In the genomic region with DNA sequence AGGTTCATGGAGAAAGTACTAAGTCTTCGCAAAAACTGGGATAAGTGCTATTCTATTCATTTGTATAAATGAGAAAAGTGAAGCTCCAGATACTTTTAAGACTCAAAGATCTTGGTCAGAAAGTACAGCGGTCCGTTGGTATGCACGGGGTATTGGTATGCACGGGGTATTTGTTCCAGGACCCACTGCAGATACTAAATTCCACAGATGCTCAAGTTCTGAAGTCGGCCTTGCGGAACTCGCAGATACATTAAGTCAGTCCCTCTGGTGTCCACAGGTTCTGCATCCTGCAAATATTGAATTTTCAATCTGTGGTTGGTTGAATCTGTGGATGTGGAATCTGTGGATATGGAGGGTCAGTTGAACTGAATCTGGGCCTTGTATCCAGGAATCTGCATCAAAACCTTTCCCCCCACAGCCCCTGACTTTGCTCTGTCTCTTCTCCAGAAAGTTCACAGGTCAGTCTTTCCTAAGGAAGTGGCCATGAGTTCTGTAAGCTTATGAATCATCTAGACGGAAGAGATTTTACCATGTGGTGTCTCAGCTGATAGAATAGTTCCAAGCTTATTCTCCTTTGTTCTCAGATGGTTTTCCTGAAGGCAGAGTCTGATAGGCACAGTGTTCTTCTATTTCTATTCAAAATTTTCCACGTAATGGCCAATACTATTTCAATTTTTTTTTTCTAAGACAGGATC, we compare ENCODE assay signal across 22 cellular contexts.
"Had no signal": no experiment of that assay in that cellular context is flagged by ENCODE, and none has a peak within 500 bp of the region (broad histone marks: within the 10 kb centered on the region; RNA-seq: fewer than 3 reads in every experiment).

No MANE protein-coding gene starts in this region.

- H3K27me3 ChIP-seq: adrenal gland, body of pancreas, Peyer's patch, SJSA1 had no signal

- H3K9me3 ChIP-seq: adrenal gland, body of pancreas, Peyer's patch, SJSA1 had no signal

- H3K4me3 ChIP-seq: adrenal gland, body of pancreas, K562, Peyer's patch, SJSA1 had no signal

- H3K27ac ChIP-seq: adrenal gland, body of pancreas, Peyer's patch, SJSA1 had no signal

- DNase-seq: activated CD4-positive, alpha-beta T cell treated with anti-CD3 and anti-CD28 coated beads for 4 hours; activated CD8-positive, alpha-beta memory T cell treated with anti-CD3 and anti-CD28 coated beads, Interleukin-2, amount 50 U/mL, for 4 hours; activated CD8-positive, alpha-beta T cell treated with anti-CD3 and anti-CD28 coated beads for 36 hours; activated naive CD4-positive, alpha-beta T cell treated with anti-CD3 and anti-CD28 coated beads, Interleukin-2, amount 50 U/mL, for 16 hours; activated naive CD8-positive, alpha-beta T cell treated with anti-CD3 and anti-CD28 coated beads, Interleukin-2, amount 10 ng/mL, durations not matched to agents 7 days and 5 days; adrenal gland; anterior cingulate cortex; body of pancreas; Karpas-422; NCI-H1092; NCI-H1417; NCI-H1930; NCI-H2171 treated with DMSO at 0.1 percent for 48 hours; NCI-H226; NCI-H526; NCI-H774; Peyer's patch; SHP77 had no signal

- H3K36me3 ChIP-seq: adrenal gland, Peyer's patch, SJSA1 had no signal

- ATAC-seq: activated CD4-positive, CD25-positive, alpha-beta regulatory T cell treated with anti-CD3 and anti-CD28 coated beads, Interleukin-2, amount 50 U/mL, for 24 hours; activated CD8-positive, alpha-beta T cell treated with anti-CD3 and anti-CD28 coated beads for 36 hours; body of pancreas; K562 had no signal

- FAIRE-seq: bronchial epithelial cell, K562 had no signal

- H3K4me1 ChIP-seq: adrenal gland, body of pancreas, Peyer's patch, SJSA1 had no signal
